ENCODE assay signal across 1 cellular context in genomic region chr10:78969719-78970118, GRCh38.
TF ChIP-seq lines count a peak whose summit lies in the region.

No MANE protein-coding gene starts in this region.

TF ChIP-seq in H1, 55 proteins besides CTCF, POLR2A, EP300 and RAD21:
- TF ChIP-seq SP4 (IDR thresholded peaks at IDR 0.05; ENCODE audit: low read length) (no peak), CHD2 (IDR thresholded peaks at IDR 0.05; ENCODE audit: low read length) (no peak), RXRA (IDR thresholded peaks at IDR 0.05; ENCODE audit: insufficient read depth, low read depth, low read length) (no peak), CHD7 (IDR thresholded peaks at IDR 0.05; ENCODE audit: insufficient replicate concordance, low read length) (no peak), KDM4A (IDR thresholded peaks at IDR 0.05; ENCODE audit: low read depth, low read length, severe bottlenecking) (no peak), EGR1 (IDR thresholded peaks at IDR 0.05; ENCODE audit: borderline replicate concordance, low read depth, low read length) (no peak), CBX5 (IDR thresholded peaks at IDR 0.05; ENCODE audit: low read depth, low read length) (no peak), BCL11A (IDR thresholded peaks at IDR 0.05; ENCODE audit: low read depth in 2 of 2, low read length in 2 of 2) (no peak), RNF2 (IDR thresholded peaks at IDR 0.05; ENCODE audit: borderline replicate concordance, low read depth, low read length, missing control alignments, poor library complexity, severe bottlenecking) (no peak), POU5F1 (IDR thresholded peaks at IDR 0.05; ENCODE audit: low read depth, low read length) (no peak), KDM1A (IDR thresholded peaks at IDR 0.05; ENCODE audit: borderline replicate concordance, low read length) (no peak), HDAC6 (IDR thresholded peaks at IDR 0.05; ENCODE audit: low read depth, low read length) (no peak), SAP30 (IDR thresholded peaks at IDR 0.05; ENCODE audit: insufficient read depth, insufficient replicate concordance, low read length) (no peak), TCF12 (IDR thresholded peaks at IDR 0.05; ENCODE audit: low read depth, low read length) (no peak), TBP (IDR thresholded peaks at IDR 0.05; ENCODE audit: low read depth, low read length) (no peak), GABPA (IDR thresholded peaks at IDR 0.05; ENCODE audit: borderline replicate concordance, insufficient read depth, low read length) (no peak), MAX (IDR thresholded peaks at IDR 0.05) (no peak), JUN (IDR thresholded peaks at IDR 0.05; ENCODE audit: low read depth, low read length) (no peak)
